Comparison of ENCODE assay signal across 8 cellular contexts in genomic region chr19:38514812-38515633, GRCh38.
A peak's percentile ranks its signal among the peaks of the same experiment; 100 is the strongest.
DNase-seq lines count a peak whose midpoint lies in the region; ATAC-seq and TF ChIP-seq lines count a peak whose summit lies in the region.

No MANE protein-coding gene starts in this region.

- no peak overlapping the region for H3K27ac Mint-ChIP-seq in progenitor cell of endocrine pancreas

- H3K9me3 Mint-ChIP-seq in progenitor cell of endocrine pancreas (ENCODE audit: low read depth) = no peaks in the 10 kb centered on the region

- peaks cover 4% of the 10 kb centered on the region for H3K27me3 Mint-ChIP-seq in progenitor cell of endocrine pancreas

- peak; percentile 83 for TF ChIP-seq RAD21 in Ishikawa (IDR thresholded peaks at IDR 0.05; ENCODE audit: low read depth)

- no peak for ATAC-seq in HG02623 (IDR thresholded peaks at IDR 0.05; ENCODE audit: unreplicated experiment)

- TF ChIP-seq EP300 in Ishikawa (IDR thresholded peaks at IDR 0.05; ENCODE audit: borderline replicate concordance) = no peak

- no peaks in the 10 kb centered on the region for H3K4me1 Mint-ChIP-seq in progenitor cell of endocrine pancreas (ENCODE audit: low read depth)

- TF ChIP-seq CTCF in progenitor cell of endocrine pancreas (IDR thresholded peaks at IDR 0.05; ENCODE audit: unreplicated experiment) = peak; percentile 88

- DNase-seq in ELR (ENCODE audit: low read depth) = peak; percentile 54
- peak; percentile 58 for DNase-seq in SK-N-DZ (ENCODE audit: low spot score)
- peak; percentile 48 to 69 (median 53) for DNase-seq in activated naive CD4-positive, alpha-beta T cell (lab: John Stamatoyannopoulos, UW)
- DNase-seq in globus pallidus (ENCODE audit: low spot score) = peak; percentile 40
- DNase-seq in progenitor cell of endocrine pancreas (ENCODE audit: low spot score, unreplicated experiment) = peak; percentile 71
- DNase-seq in ureter (ENCODE audit: low spot score) = peak; percentile 68

- H3K4me3 Mint-ChIP-seq in progenitor cell of endocrine pancreas (ENCODE audit: low read depth) = no peak overlapping the region

- H3K36me3 Mint-ChIP-seq in progenitor cell of endocrine pancreas (ENCODE audit: insufficient read depth) = no peaks in the 10 kb centered on the region

TF ChIP-seq in Ishikawa, 13 proteins besides CTCF, POLR2A, EP300 and RAD21:
- TF ChIP-seq YY1 (IDR thresholded peaks at IDR 0.05; ENCODE audit: low read depth) = no peak
- TF ChIP-seq TEAD4 (IDR thresholded peaks at IDR 0.05) = no peak
